In genomic region chr9:4762108-4762888, GRCh38 we compare ENCODE assay signal across 8 cellular contexts.
DNase-seq lines count a peak whose midpoint lies in the region; ATAC-seq lines count a peak whose summit lies in the region.

No MANE protein-coding gene starts in this region.

- no peaks in the 10 kb centered on the region for H3K9me3 ChIP-seq in mucosa of stomach (ENCODE audit: control insufficient read depth, low read length)

- H3K27me3 ChIP-seq in mucosa of stomach (ENCODE audit: control insufficient read depth, insufficient read depth, low read length), result no peaks in the 10 kb centered on the region

- H3K36me3 ChIP-seq in mucosa of stomach (ENCODE audit: control insufficient read depth, insufficient read depth, low read length), result no peaks in the 10 kb centered on the region

- no peak overlapping the region for H3K4me3 ChIP-seq in mucosa of stomach (ENCODE audit: low read length)

- ATAC-seq in GM19372 (IDR thresholded peaks at IDR 0.05; ENCODE audit: low read depth, unreplicated experiment) (peak; percentile 83), HG03460 (IDR thresholded peaks at IDR 0.05; ENCODE audit: unreplicated experiment) (peak; percentile 87)

- peak overlapping the region; percentile 30 for H3K9ac ChIP-seq in mucosa of stomach (ENCODE audit: low read length)

- DNase-seq in CD1c-positive myeloid dendritic cell (ENCODE audit: extremely low spot score) (peak; percentile 74), NCI-H82 treated with DMSO at 0.1 percent for 48 hours (lab: John Stamatoyannopoulos, UW; ENCODE audit: unreplicated experiment) (peak; percentile 5), epithelial cell of prostate (ENCODE audit: low read depth, low spot score) (peak; percentile 40)
- peak; percentile 62 for DNase-seq in activated CD8-positive, alpha-beta memory T cell treated with anti-CD3 and anti-CD28 coated beads, Interleukin-2, amount 50 U/mL, for 24 hours (ENCODE audit: extremely low read depth)
- DNase-seq in stimulated activated CD8-positive, alpha-beta memory T cell treated with anti-CD3 and anti-CD28 coated beads, Interleukin-4, amount 100 ng/mL, for 48 hours, result peak; percentile 87

- peaks cover 6% of the 10 kb centered on the region for H3K4me1 ChIP-seq in mucosa of stomach (ENCODE audit: control insufficient read depth, insufficient read depth, low read length)

- H3K27ac ChIP-seq in epithelial cell of prostate, result no peak overlapping the region

Comparison
In these comparisons a context has a peak if more than half of its experiments do, and no peak if none do; other contexts are left out.
1. DNase-seq: peak in every context shown above with its lines; median percentile 87 in stimulated activated CD8-positive, alpha-beta memory T cell treated with anti-CD3 and anti-CD28 coated beads, Interleukin-4, amount 100 ng/mL, for 48 hours; 74 in CD1c-positive myeloid dendritic cell; 62 in activated CD8-positive, alpha-beta memory T cell treated with anti-CD3 and anti-CD28 coated beads, Interleukin-2, amount 50 U/mL, for 24 hours; 40 in epithelial cell of prostate; 5 in NCI-H82 treated with DMSO at 0.1 percent for 48 hours.